10 cellular contexts compared by ENCODE assay signal in the genomic region with DNA sequence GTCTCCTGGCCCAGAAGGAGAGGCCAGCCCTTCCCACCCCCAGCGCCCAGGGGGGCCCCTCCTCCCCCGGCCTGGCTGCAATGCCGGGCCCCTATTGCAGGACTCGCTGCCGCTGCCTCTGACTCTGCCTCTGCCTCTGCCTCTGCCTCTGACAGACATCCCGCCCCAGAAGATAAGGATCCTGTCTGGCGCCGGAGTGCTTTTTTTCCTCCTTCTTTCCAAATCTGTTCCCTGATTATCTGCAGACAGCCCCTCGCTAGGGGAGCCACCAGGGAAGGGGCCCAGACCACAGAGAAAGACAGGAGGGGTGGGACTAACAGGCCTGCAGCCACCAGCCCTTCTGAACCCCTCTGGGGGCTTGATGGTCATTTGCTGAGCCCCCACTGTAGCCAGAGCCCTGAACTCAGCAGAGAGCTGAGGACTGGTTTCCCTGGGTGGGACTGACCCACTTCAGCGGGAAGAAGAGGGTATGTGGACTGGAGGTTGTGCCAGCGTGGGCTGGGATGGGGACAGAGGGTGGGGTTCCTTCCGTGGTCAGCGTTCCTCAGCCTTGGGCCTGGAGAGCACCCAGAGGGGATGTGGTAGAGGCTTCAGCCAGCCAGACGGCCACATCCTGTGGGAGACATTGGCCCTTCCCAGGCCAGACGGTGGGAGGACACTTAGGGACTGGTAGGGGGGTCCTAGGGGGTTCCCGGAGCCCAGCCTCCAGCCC. TPM values are rescaled to one million over a fixed set of nuclear protein-coding genes. Genes with fewer than 3 reads are reported as not detected.
DNase-seq lines count a peak whose midpoint lies in the region; ATAC-seq and TF ChIP-seq lines count a peak whose summit lies in the region.
"Had no signal": no experiment of that assay in that cellular context is flagged by ENCODE, and none has a peak within 500 bp of the region (broad histone marks: within the 10 kb centered on the region; RNA-seq: fewer than 3 reads in every experiment).

No MANE protein-coding gene starts in this region.

- H3K79me2 ChIP-seq in osteoblast (ENCODE audit: insufficient read depth, low read length) = peaks cover 33% of the 10 kb centered on the region

- POLR2A ChIA-PET in BJ (lab: Charles Lee) = no interaction called here

- H3K27me3 ChIP-seq in BJ (ENCODE audit: control insufficient read depth, insufficient read depth, low read length) (no peaks in the 10 kb centered on the region), osteoblast (ENCODE audit: insufficient read depth, low read length) (no peaks in the 10 kb centered on the region)

- H2AFZ ChIP-seq in osteoblast (ENCODE audit: low read length) = peak overlapping the region; percentile 45

- CTCF ChIA-PET in BJ (lab: Yijun Ruan, JAX) = interaction anchor here (0.6 to 2.3 kb wide), 3 partner anchors 11 to 1527 kb away, joined by 3 to 6 read pairs (median 3); no protein-coding TSS in a partner anchor

- peaks cover 13% of the 10 kb centered on the region for H4K20me1 ChIP-seq in osteoblast (ENCODE audit: insufficient read depth, low read length)

- peak overlapping the region; percentile 70 for H3K4me2 ChIP-seq in osteoblast (ENCODE audit: insufficient read depth, low read length)

- intact Hi-C loops in Right ventricle myocardium inferior (cut with DNase I) = no loop called here

- H3K9me3 ChIP-seq in SK-N-MC (ENCODE audit: low read depth, low read length) (no peaks in the 10 kb centered on the region), osteoblast (ENCODE audit: low read depth, low read length) (no peaks in the 10 kb centered on the region)

- ATAC-seq in Right ventricle myocardium inferior (peak; percentile 75), HG02763 (IDR thresholded peaks at IDR 0.05; ENCODE audit: unreplicated experiment) (no peak), GM21737 (IDR thresholded peaks at IDR 0.05; ENCODE audit: unreplicated experiment) (no peak)

- H3K4me3 ChIP-seq in BJ (ENCODE audit: low read depth, low read length) (no peak overlapping the region), SK-N-MC (peak overlapping the region; percentile 33; the same call in 1 of the 2 replicates), osteoblast (ENCODE audit: insufficient read depth, low read length) (peak overlapping the region; percentile 49)

- TF ChIP-seq CTCF in BJ (IDR thresholded peaks at IDR 0.05; ENCODE audit: insufficient read depth, low read depth, low read length) (no peak), osteoblast (IDR thresholded peaks at IDR 0.05; ENCODE audit: extremely low read depth, low read depth, low read length) (no peak)

- peak; percentile 68 for DNase-seq in BJ (ENCODE audit: low read depth)
- no peak for DNase-seq in SK-N-MC (ENCODE audit: low read depth, low spot score)
- DNase-seq in Right ventricle myocardium inferior (ENCODE audit: missing footprints) = peak; percentile 82
- DNase-seq in osteoblast (ENCODE audit: insufficient read length, low spot score, missing footprints) = peak; percentile 91
- no peak for DNase-seq in inferior parietal cortex (ENCODE audit: extremely low spot score)
- DNase-seq in SHP77 treated with DMSO at 0.1 percent for 48 hours (lab: John Stamatoyannopoulos, UW) = no peak
- DNase-seq: CD4-positive, alpha-beta memory T cell; dermis blood vessel endothelial cell had no signal

- H3K27ac ChIP-seq in SK-N-MC = peak overlapping the region; percentile 81
- H3K27ac ChIP-seq in osteoblast (ENCODE audit: low read depth, low read length) = peak overlapping the region; percentile 71

- H3K36me3 ChIP-seq in BJ (ENCODE audit: control insufficient read depth, insufficient read depth, low read length) (0 out of 2 replicates have a peak, but pooled peaks cover 2% of the 10 kb centered on the region), SK-N-MC (ENCODE audit: insufficient read depth, low read length) (no peaks in the 10 kb centered on the region), osteoblast (ENCODE audit: insufficient read depth, low read length) (no peaks in the 10 kb centered on the region)

- H3K9ac ChIP-seq in SK-N-MC (ENCODE audit: insufficient read length) = no peak overlapping the region

- peaks cover 77% of the 10 kb centered on the region for H3K4me1 ChIP-seq in osteoblast (ENCODE audit: insufficient read depth, low read length)

RNA-seq across cellular contexts. Expression of a gene that starts 22.8 kb away (rescaled TPM):
- polyA plus RNA-seq in BJ (2011; rRNA removed) = 17.5 and 27.4 TPM in 2 replicates
- 22.5 and 23.6 TPM in 2 replicates for polyA minus RNA-seq in BJ (2011; rRNA and poly(A)+ RNA removed)
- total RNA-seq in Right ventricle myocardium inferior (13.1 TPM), osteoblast (90.8 and 135 TPM in 2 replicates)
- total RNA-seq: CD4-positive, alpha-beta memory T cell had no signal
- polyA plus RNA-seq: CD4-positive, alpha-beta memory T cell had no signal

Comparison
In these comparisons a context has a peak if more than half of its experiments do, and no peak if none do; other contexts are left out.
1. DNase-seq: peak in BJ (single experiment), Right ventricle myocardium inferior (single experiment) and osteoblast (single experiment); none in SK-N-MC (single experiment), inferior parietal cortex (single experiment) and SHP77 treated with DMSO at 0.1 percent for 48 hours (single experiment).